8 cellular contexts compared by ENCODE assay signal in genomic region chr3:96814581-96815567, GRCh38. TPM values are rescaled to one million over a fixed set of nuclear protein-coding genes. Genes with fewer than 3 reads are reported as not detected.
DNase-seq lines count a peak whose midpoint lies in the region; ATAC-seq and TF ChIP-seq lines count a peak whose summit lies in the region.

TSS of gene EPHA6 (plus strand) at chr3:96814594.

- POLR2A ChIA-PET in HEK293T (lab: Yijun Ruan, JAX), result interaction anchor here (0.7 to 1.6 kb wide), 3 partner anchors 9 to 1739 kb away, joined by 4 to 6 read pairs (median 4); no protein-coding TSS in a partner anchor

- H3K36me3 ChIP-seq in brain microvascular endothelial cell (replicated peaks), result no peaks in the 10 kb centered on the region
- H3K36me3 ChIP-seq in liver (ENCODE audit: control insufficient read depth in 4 of 4, insufficient read depth in 3 of 4, low read depth in 1 of 4, low read length in 3 of 4), result no peaks in the 10 kb centered on the region
- no peaks in the 10 kb centered on the region for H3K36me3 ChIP-seq in transverse colon

- H3K27ac ChIP-seq in 22Rv1 (peak within 1 kb of the TSS; percentile 84), brain microvascular endothelial cell (no peak within 1 kb of the TSS), liver (ENCODE audit: low read depth in 1 of 2, low read length in 2 of 2) (no peak within 1 kb of the TSS), transverse colon (peak within 1 kb of the TSS; percentile 68 to 87 (median 72))

- in situ Hi-C loops in brain microvascular endothelial cell (cut with HindIII; ENCODE audit: low pct_ligation_motif_present, low sequenced_read_pairs) (no loop called here), transverse colon (cut with MboI; ENCODE audit: low pct_ligation_motif_present in 1 of 4, low pct_unique_long_range_greater_than_20kb in 1 of 4, low sequenced_read_pairs in 3 of 4) (no loop called here)

- no peak for TF ChIP-seq RAD21 in liver (IDR thresholded peaks at IDR 0.05)

- TF ChIP-seq CTCF in 22Rv1 (IDR thresholded peaks at IDR 0.05) (no peak), brain microvascular endothelial cell (IDR thresholded peaks at IDR 0.05; ENCODE audit: low read depth, low read length, missing control alignments) (no peak), liver (IDR thresholded peaks at IDR 0.05; ENCODE audit: low read depth, low read length, missing input control) (no peak), transverse colon (IDR thresholded peaks at IDR 0.05) (no peak)

- 5% methylated on average over 56 of the region's 56 CpGs for WGBS in liver
- WGBS in transverse colon (ENCODE audit: low coverage in 1 of 2), 2 donors, result 13% methylated on average over 6 to 54 of the region's 56 CpGs

- TF ChIP-seq POLR2A in transverse colon (IDR thresholded peaks at IDR 0.05), result no peak

- H3K27me3 ChIP-seq in brain microvascular endothelial cell (replicated peaks) (peaks cover 30% of the 10 kb centered on the region), liver (ENCODE audit: control insufficient read depth in 4 of 4, insufficient read depth in 4 of 4, low read length in 3 of 4) (peaks cover 0 to 8% (median 2%) of the 10 kb centered on the region in 4 donors), transverse colon (peaks cover 60% of the 10 kb centered on the region)

- peak; percentile 46 for DNase-seq in HEK293T (ENCODE audit: extremely low spot score)
- DNase-seq in brain microvascular endothelial cell, result no peak
- DNase-seq in transverse colon, result no peak
- DNase-seq in stimulated activated CD4-positive, alpha-beta T cell treated with anti-CD3 and anti-CD28 coated beads, Interleukin-2, amount 100 ng/mL, for 24 hours, result no peak
- DNase-seq in NCI-H2029 (lab: John Stamatoyannopoulos, UW), result no peak

- H3K4me3 ChIP-seq in brain microvascular endothelial cell (ENCODE audit: low read depth, low read length) (peak within 1 kb of the TSS; percentile 62), liver (ENCODE audit: low read depth in 1 of 3, low read length in 3 of 3) (peak within 1 kb of the TSS; percentile 49 to 63 (median 60)), transverse colon (peak within 1 kb of the TSS; percentile 10 to 57 (median 42))

- intact Hi-C loops in transverse colon (cut with DNase I; ENCODE audit: low total_unique reads), result no loop called here

- H3K9ac ChIP-seq in liver (ENCODE audit: low read depth in 1 of 2, low read length in 2 of 2), result no peak within 1 kb of the TSS

- H3K4me1 ChIP-seq in liver (ENCODE audit: control insufficient read depth in 4 of 4, insufficient read depth in 4 of 4, low read length in 3 of 4), result peaks cover 5 to 25% (median 21%) of the 10 kb centered on the region in 4 donors
- H3K4me1 ChIP-seq in transverse colon, result peaks cover 0 to 26% (median 10%) of the 10 kb centered on the region in 4 donors

- no peak for TF ChIP-seq EP300 in transverse colon (IDR thresholded peaks at IDR 0.05; ENCODE audit: low read depth)

- ATAC-seq in GM18867 (IDR thresholded peaks at IDR 0.05; ENCODE audit: unreplicated experiment), result no peak

- CTCF ChIA-PET in HEK293T (lab: Yijun Ruan, JAX), result no interaction called here

- no peaks in the 10 kb centered on the region for H3K9me3 ChIP-seq in liver (ENCODE audit: control insufficient read depth in 4 of 4, low read length in 3 of 4)
- H3K9me3 ChIP-seq in transverse colon, result no peaks in the 10 kb centered on the region

TF ChIP-seq in HEK293T, 16 proteins besides CTCF, POLR2A, EP300 and RAD21:
- TF ChIP-seq, protein P1, sequence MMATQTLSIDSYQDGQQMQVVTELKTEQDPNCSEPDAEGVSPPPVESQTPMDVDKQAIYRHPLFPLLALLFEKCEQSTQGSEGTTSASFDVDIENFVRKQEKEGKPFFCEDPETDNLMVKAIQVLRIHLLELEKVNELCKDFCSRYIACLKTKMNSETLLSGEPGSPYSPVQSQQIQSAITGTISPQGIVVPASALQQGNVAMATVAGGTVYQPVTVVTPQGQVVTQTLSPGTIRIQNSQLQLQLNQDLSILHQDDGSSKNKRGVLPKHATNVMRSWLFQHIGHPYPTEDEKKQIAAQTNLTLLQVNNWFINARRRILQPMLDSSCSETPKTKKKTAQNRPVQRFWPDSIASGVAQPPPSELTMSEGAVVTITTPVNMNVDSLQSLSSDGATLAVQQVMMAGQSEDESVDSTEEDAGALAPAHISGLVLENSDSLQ (IDR thresholded peaks at IDR 0.05), result no peak
- TF ChIP-seq HDGF (IDR thresholded peaks at IDR 0.05; ENCODE audit: borderline replicate concordance) (no peak), NFRKB (IDR thresholded peaks at IDR 0.05) (no peak), L3MBTL2 (conservative IDR thresholded peaks at IDR 0.05) (peak; percentile 51), TARDBP (IDR thresholded peaks at IDR 0.05) (peak; percentile 82), LEF1 (IDR thresholded peaks at IDR 0.05; ENCODE audit: borderline replicate concordance) (no peak), ZNF384 (IDR thresholded peaks at IDR 0.05) (no peak), ELF4 (IDR thresholded peaks at IDR 0.05) (no peak), ARNT (IDR thresholded peaks at IDR 0.05) (no peak), FOXM1 (IDR thresholded peaks at IDR 0.05; ENCODE audit: borderline replicate concordance) (no peak), CTBP1 (IDR thresholded peaks at IDR 0.05; ENCODE audit: borderline replicate concordance) (peak; percentile 6; the same call in 1 of the 2 replicates), FOXA1 (IDR thresholded peaks at IDR 0.05) (no peak)
TF ChIP-seq in HEK293T: peak in this region for 3.

TF ChIP-seq in liver, 16 proteins besides CTCF, POLR2A, EP300 and RAD21:
- TF ChIP-seq RXRA (IDR thresholded peaks at IDR 0.05) (no peak), SP1 (IDR thresholded peaks at IDR 0.05) (no peak), GABPA (IDR thresholded peaks at IDR 0.05 in 1 of 2, conservative IDR thresholded peaks at IDR 0.05 in 1 of 2) (no peak), FOXA2 (IDR thresholded peaks at IDR 0.05) (no peak), TAF1 (conservative IDR thresholded peaks at IDR 0.05) (no peak), EGR1 (IDR thresholded peaks at IDR 0.05; ENCODE audit: low read depth in 2 of 2) (no peak), REST (IDR thresholded peaks at IDR 0.05) (no peak), FOXA1 (IDR thresholded peaks at IDR 0.05) (no peak), NR2F2 (IDR thresholded peaks at IDR 0.05) (no peak), HNF4A (conservative IDR thresholded peaks at IDR 0.05) (no peak), HNF4G (IDR thresholded peaks at IDR 0.05) (no peak), ZBTB33 (IDR thresholded peaks at IDR 0.05) (no peak), JUND (IDR thresholded peaks at IDR 0.05) (no peak)
- TF ChIP-seq, protein P2, sequence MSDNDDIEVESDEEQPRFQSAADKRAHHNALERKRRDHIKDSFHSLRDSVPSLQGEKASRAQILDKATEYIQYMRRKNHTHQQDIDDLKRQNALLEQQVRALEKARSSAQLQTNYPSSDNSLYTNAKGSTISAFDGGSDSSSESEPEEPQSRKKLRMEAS (IDR thresholded peaks at IDR 0.05), result no peak
- TF ChIP-seq, protein P3, sequence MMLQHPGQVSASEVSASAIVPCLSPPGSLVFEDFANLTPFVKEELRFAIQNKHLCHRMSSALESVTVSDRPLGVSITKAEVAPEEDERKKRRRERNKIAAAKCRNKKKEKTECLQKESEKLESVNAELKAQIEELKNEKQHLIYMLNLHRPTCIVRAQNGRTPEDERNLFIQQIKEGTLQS (IDR thresholded peaks at IDR 0.05), result no peak

RNA-seq across cellular contexts. Expression of gene EPHA6, which starts in this region (rescaled TPM):
- total RNA-seq in liver (under 1 TPM; 0.05 to 0.17 TPM), transverse colon (1 to 10 TPM in 3 of 4 donors, under 1 TPM in 1; 0.60 to 3.8 (median 3.0) TPM)
- under 1 TPM in 1 of 2 donors, not detected in 1; 0.05 TPM for polyA plus RNA-seq in liver

Comparison
In these comparisons a context has a peak if more than half of its experiments do, and no peak if none do; other contexts are left out.
1. H3K27ac ChIP-seq: peak in 22Rv1 (single experiment) and transverse colon (4 of 4); none in brain microvascular endothelial cell (single experiment) and liver (0 of 2).
2. Peak in every context shown above with its lines, with median percentiles within 50 percentile points of each other: H3K4me3 ChIP-seq.